ENCODE assay signal across 8 cellular contexts in genomic region chr4:80266267-80266901, GRCh38. TPM values are rescaled to one million over a fixed set of nuclear protein-coding genes. Genes with fewer than 3 reads are reported as not detected.
DNase-seq lines count a peak whose midpoint lies in the region; ATAC-seq and TF ChIP-seq lines count a peak whose summit lies in the region.

TSS of gene FGF5 (plus strand) at chr4:80266664. CDS start at chr4:80266825, 161 bp downstream.

- 1 to 2% methylated on average over 35 to 50 of the region's 50 CpGs for WGBS in body of pancreas, 2 donors

- H3K9ac ChIP-seq in iPS-20b (ENCODE audit: low read depth, low read length) = no peak within 1 kb of the TSS

- H3K9me3 ChIP-seq in body of pancreas = no peaks in the 10 kb centered on the region
- peaks cover 6% of the 10 kb centered on the region; the same call in 1 of the 2 replicates for H3K9me3 ChIP-seq in iPS-20b (ENCODE audit: insufficient read depth, low read depth, low read length)

- H3K36me3 ChIP-seq in body of pancreas (replicated peaks in 1 of 2; ENCODE audit: insufficient read depth in 1 of 2, low read depth in 2 of 2) (no peaks in the 10 kb centered on the region), iPS-20b (ENCODE audit: insufficient read depth, low read depth, low read length) (no peaks in the 10 kb centered on the region)

- no peak within 1 kb of the TSS for H3K4me3 ChIP-seq in body of pancreas
- peak within 1 kb of the TSS; percentile 61 for H3K4me3 ChIP-seq in iPS-20b (ENCODE audit: low read length)
- H3K4me3 ChIP-seq in skin epidermis = peak within 1 kb of the TSS; percentile 15 to 29 (median 26)

- H3K4me1 ChIP-seq in body of pancreas (peaks cover 21% of the 10 kb centered on the region), iPS-20b (ENCODE audit: insufficient read depth, low read length) (peaks cover 12% of the 10 kb centered on the region; the same call in 1 of the 2 replicates)

- no peak within 1 kb of the TSS for H3K27ac ChIP-seq in body of pancreas
- H3K27ac ChIP-seq in iPS-20b (ENCODE audit: low read length) = no peak within 1 kb of the TSS
- H3K27ac ChIP-seq in skin epidermis = peak within 1 kb of the TSS in 1 of 21 experiments; percentile 66

- TF ChIP-seq CTCF in body of pancreas (IDR thresholded peaks at IDR 0.05) = no peak

- DNase-seq in COLO668 (lab: John Stamatoyannopoulos, UW; ENCODE audit: unreplicated experiment) = peak; percentile 82
- peak; percentile 46 for DNase-seq in NCI-H748 treated with DMSO at 0.1 percent for 48 hours (lab: John Stamatoyannopoulos, UW)
- DNase-seq in body of pancreas = peak in 3 of 4 donors; percentile 10 to 58 (median 25)

- no peak for TF ChIP-seq POLR2A in body of pancreas (IDR thresholded peaks at IDR 0.05)

- ATAC-seq in GM21723 (IDR thresholded peaks at IDR 0.05; ENCODE audit: unreplicated experiment) = peak; percentile 36
- no peak for ATAC-seq in body of pancreas
- no peak for ATAC-seq in GM18873 (IDR thresholded peaks at IDR 0.05; ENCODE audit: low FRiP score, unreplicated experiment)
- no peak for ATAC-seq in HG03565 (IDR thresholded peaks at IDR 0.05; ENCODE audit: unreplicated experiment)

- intact Hi-C loops in body of pancreas (cut with DNase I) = no loop called here

- H3K27me3 ChIP-seq in body of pancreas (peaks cover 0 to 20% of the 10 kb centered on the region in 2 donors), iPS-20b (ENCODE audit: insufficient read depth, low read length) (peaks cover 100% of the 10 kb centered on the region)

RNA-seq across cellular contexts. Expression of gene FGF5, which starts in this region (rescaled TPM):
- not detected for total RNA-seq in body of pancreas

Comparison
In these comparisons a context has a peak if more than half of its experiments do, and no peak if none do; other contexts are left out.
1. Peak in DNase-seq in body of pancreas; RNA of the gene not detected or under 1 TPM.
2. DNase-seq: peak in every context shown above with its lines; median percentile 82 in COLO668; 46 in NCI-H748 treated with DMSO at 0.1 percent for 48 hours; 25 in body of pancreas.
3. H3K4me3 ChIP-seq: peak in iPS-20b (single experiment) and skin epidermis (7 of 7); none in body of pancreas (0 of 2).